33 cellular contexts compared by ENCODE assay signal in the genomic region with DNA sequence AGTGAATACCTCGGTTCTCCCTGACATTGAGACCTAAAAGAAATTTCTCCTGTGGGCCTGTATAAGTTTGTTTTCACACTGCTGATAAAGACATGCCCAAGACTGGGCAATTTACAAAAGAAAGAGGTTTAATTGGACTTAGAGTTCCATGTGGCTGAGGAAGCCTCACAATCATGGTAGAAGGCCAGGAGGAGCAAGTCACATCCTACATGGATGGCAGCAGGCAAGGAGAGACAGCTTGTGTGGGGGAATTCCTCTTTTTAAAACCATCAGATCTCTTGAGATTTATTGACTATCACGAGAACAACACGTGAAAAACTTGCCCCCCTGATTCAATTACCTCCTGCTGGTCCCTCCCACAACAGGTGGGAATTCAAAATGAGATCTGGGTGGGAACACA. TPM values are rescaled to one million over a fixed set of nuclear protein-coding genes. Genes with fewer than 3 reads are reported as not detected.
"Had no signal": no experiment of that assay in that cellular context is flagged by ENCODE, and none has a peak within 500 bp of the region (broad histone marks: within the 10 kb centered on the region; RNA-seq: fewer than 3 reads in every experiment).

No MANE protein-coding gene starts in this region.

- FAIRE-seq: endometrium, islet of Langerhans, keratinocyte had no signal

- H3K27ac ChIP-seq: colonic mucosa, epithelial cell of prostate, esophagus squamous epithelium, gastrocnemius medialis, heart right ventricle, left lung, lower lobe of right lung had no signal

- DNase-seq: colonic mucosa; cortex of kidney; effector CD8-positive, alpha-beta T cell; effector memory CD8-positive, alpha-beta T cell; endodermal cell; erythroblast; esophagus squamous epithelium; foreskin fibroblast; foreskin melanocyte; gastrocnemius medialis; glutamatergic neuron; head of caudate nucleus; heart right ventricle; hippocampal formation; left cardiac atrium; left lung; left ventricle myocardium superior; lower lobe of right lung; mesenchymal stem cell; mucosa of descending colon had no signal

- H3K27ac Mint-ChIP-seq: dendritic cell treated with granulocyte-macrophage colony-stimulating factor and Interleukin-4, amounts not matched to agents 40 ng/mL and 50 ng/mL, for 4 days; endodermal cell; mesothelial cell of epicardium had no signal

- H3K9me3 Mint-ChIP-seq: effector memory CD8-positive, alpha-beta T cell had no signal

- H3K4me3 ChIP-seq: colonic mucosa, esophagus squamous epithelium, gastrocnemius medialis, heart right ventricle, left lung, lower lobe of right lung, mucosa of descending colon had no signal

- H3K27me3 ChIP-seq: colonic mucosa, esophagus squamous epithelium, gastrocnemius medialis, heart right ventricle, left lung had no signal

- H3K4me3 Mint-ChIP-seq: dendritic cell treated with granulocyte-macrophage colony-stimulating factor and Interleukin-4, amounts not matched to agents 40 ng/mL and 50 ng/mL, for 4 days; effector memory CD8-positive, alpha-beta T cell; endodermal cell; mesothelial cell of epicardium had no signal

- H3K4me1 ChIP-seq: colonic mucosa, esophagus squamous epithelium, gastrocnemius medialis had no signal

- H3K9me3 ChIP-seq: colonic mucosa, esophagus squamous epithelium, gastrocnemius medialis, heart right ventricle, lower lobe of right lung, mucosa of descending colon had no signal

- H3K36me3 ChIP-seq: colonic mucosa, esophagus squamous epithelium, gastrocnemius medialis, heart right ventricle, left lung, lower lobe of right lung had no signal

- ATAC-seq: effector memory CD8-positive, alpha-beta T cell; esophagus mucosa; gastrocnemius medialis; heart right ventricle; left cardiac atrium; left lung; left ventricle myocardium superior; lower lobe of right lung; mucosa of descending colon had no signal

- H3K27me3 Mint-ChIP-seq: dendritic cell treated with granulocyte-macrophage colony-stimulating factor and Interleukin-4, amounts not matched to agents 40 ng/mL and 50 ng/mL, for 4 days had no signal

RNA-seq across cellular contexts. Expression of gene TMEM72, which starts 6.7 kb away (rescaled TPM):
- total RNA-seq: dermis microvascular lymphatic vessel endothelial cell, endodermal cell, esophagus mucosa, esophagus squamous epithelium, gastrocnemius medialis, glomerular endothelial cell, kidney epithelial cell, left ventricle myocardium superior, lower leg skin, lower lobe of right lung, lung microvascular endothelial cell, mesenteric fat pad had no signal
- polyA plus RNA-seq: heart right ventricle, keratinocyte had no signal
